In the genomic region with DNA sequence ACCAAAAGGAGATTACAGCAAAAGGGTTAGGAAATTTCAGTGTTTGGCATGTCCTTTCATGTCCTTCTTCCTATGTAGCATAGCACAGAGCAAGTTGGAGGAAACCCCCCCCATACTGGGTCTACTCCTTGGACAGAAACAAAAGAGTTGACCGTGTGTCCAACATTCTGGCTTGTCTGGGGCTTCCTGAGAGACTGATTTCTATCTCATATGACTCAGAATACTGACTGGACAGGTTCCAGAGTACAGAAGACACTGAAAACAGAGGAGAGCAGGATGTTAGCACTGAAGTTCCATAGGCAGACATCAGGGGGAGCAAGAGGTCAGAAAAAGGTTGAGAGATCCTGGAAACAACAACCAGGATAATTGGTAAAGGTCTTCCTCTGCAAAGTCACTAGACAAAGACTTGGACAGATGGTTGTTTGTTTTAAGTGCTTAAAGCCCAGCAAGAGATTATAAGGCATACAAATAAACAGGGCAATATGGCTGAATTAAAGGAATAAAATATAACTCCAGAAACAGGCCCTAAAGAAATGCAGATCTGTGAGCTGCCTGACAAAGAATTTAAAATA, we compare ENCODE assay signal across 8 cellular contexts. TPM values are rescaled to one million over a fixed set of nuclear protein-coding genes. Genes with fewer than 3 reads are reported as not detected.
A peak's percentile ranks its signal among the peaks of the same experiment; 100 is the strongest.
DNase-seq lines count a peak whose midpoint lies in the region; ATAC-seq and TF ChIP-seq lines count a peak whose summit lies in the region.

No MANE protein-coding gene starts in this region.

- H3K27me3 Mint-ChIP-seq in Caco-2 (ENCODE audit: insufficient read depth, unreplicated experiment) (no peaks in the 10 kb centered on the region), HFFc6 (ENCODE audit: insufficient read depth) (no peaks in the 10 kb centered on the region)

- H3K9me3 Mint-ChIP-seq in Caco-2 (ENCODE audit: unreplicated experiment), result no peaks in the 10 kb centered on the region
- no peaks in the 10 kb centered on the region for H3K9me3 Mint-ChIP-seq in HFFc6

- no peak for ATAC-seq in HG03520 (IDR thresholded peaks at IDR 0.05; ENCODE audit: unreplicated experiment)

- no peak overlapping the region for H3K4me3 ChIP-seq in Caco-2 (ENCODE audit: low read depth, low read length)

- H3K27ac Mint-ChIP-seq in Caco-2 (ENCODE audit: unreplicated experiment) (no peak overlapping the region), HFFc6 (peak overlapping the region; percentile 76)

- TF ChIP-seq CTCF in Caco-2 (IDR thresholded peaks at IDR 0.05; ENCODE audit: insufficient read depth in 1 of 2, low read depth in 1 of 2, low read length in 1 of 2, severe bottlenecking in 1 of 2, unreplicated experiment in 1 of 2) (peak; percentile 81 to 86), HFFc6 (IDR thresholded peaks at IDR 0.05) (peak; percentile 89)

- POLR2A ChIA-PET in Caco-2 (lab: Charles Lee), result interaction anchor here (0.6 kb wide), 1 partner anchor 89 kb away, joined by 3 read pairs; no protein-coding TSS in a partner anchor

- DNase-seq in Caco-2 (peak; percentile 65 to 83), HFFc6 (peak; percentile 95), NCI-H69 (lab: John Stamatoyannopoulos, UW) (peak; percentile 85), dermis microvascular lymphatic vessel endothelial cell (ENCODE audit: low read depth in 2 of 2) (peak; percentile 80 to 99), lung microvascular endothelial cell (ENCODE audit: low read depth in 2 of 2) (peak; percentile 89 to 99)
- peak; percentile 64 for DNase-seq in activated CD4-positive, alpha-beta T cell treated with anti-CD3 and anti-CD28 coated beads for 48 hours
- peak; percentile 72 for DNase-seq in stimulated activated CD8-positive, alpha-beta memory T cell treated with anti-CD3 and anti-CD28 coated beads, Interleukin-4, amount 100 ng/mL, for 48 hours

- no peaks in the 10 kb centered on the region for H3K27me3 ChIP-seq in Caco-2 (replicated peaks; ENCODE audit: control insufficient read depth, insufficient read depth, low read length)

- no peaks in the 10 kb centered on the region for H3K36me3 Mint-ChIP-seq in Caco-2 (ENCODE audit: insufficient read depth, unreplicated experiment)
- H3K36me3 Mint-ChIP-seq in HFFc6 (ENCODE audit: low read depth), result no peaks in the 10 kb centered on the region

- no peaks in the 10 kb centered on the region for H3K9me3 ChIP-seq in Caco-2

- peaks cover 12% of the 10 kb centered on the region for H3K4me1 Mint-ChIP-seq in Caco-2 (ENCODE audit: low read depth, unreplicated experiment)
- peaks cover 14% of the 10 kb centered on the region for H3K4me1 Mint-ChIP-seq in HFFc6 (ENCODE audit: low read depth)

- H3K4me3 Mint-ChIP-seq in Caco-2 (ENCODE audit: unreplicated experiment) (no peak overlapping the region), HFFc6 (peak overlapping the region; percentile 2)

- intact Hi-C loops in Caco-2 (cut with micrococcal nuclease; ENCODE audit: unreplicated experiment), result loop anchor here (1.0 to 5.0 kb wide), 7 partner anchors 49 to 198 kb away; a partner anchor contains a TSS

- H3K36me3 ChIP-seq in Caco-2 (ENCODE audit: control insufficient read depth, insufficient read depth, low read length), result no peaks in the 10 kb centered on the region

- peaks cover 5% of the 10 kb centered on the region; the same call in 1 of the 2 replicates for H3K4me1 ChIP-seq in Caco-2

- CTCF ChIA-PET in Caco-2 (lab: Charles Lee), result interaction anchor here (0.6 to 1.2 kb wide), 8 partner anchors 21 to 202 kb away, joined by 3 to 9 read pairs (median 4); a partner anchor contains a TSS

- BruUV-seq in Caco-2 (replicated peaks; lab: Mats Ljungman, UMichigan), result no TSS peak

RNA-seq across cellular contexts. Expression of a gene that starts 48.4 kb away (rescaled TPM):
- total RNA-seq in Caco-2 (2022) (17.9 and 18.5 TPM in 2 replicates), dermis microvascular lymphatic vessel endothelial cell (1.3 and 2.0 TPM in 2 replicates), lung microvascular endothelial cell (1.3 and 1.4 TPM in 2 replicates)
- total RNA-seq in HFFc6 (2021; fragmentation: NEBNext Ultra II Directional; extraction: Animal tissue kit (Norgen Biotek cat#: 25700)), result 1 to 10 TPM; 1.7 to 2.3 (median 2.0) TPM

RNA-seq across cellular contexts. Expression of a gene that starts 59.3 kb away (rescaled TPM):
- 224 and 260 TPM in 2 replicates for total RNA-seq in Caco-2 (2022)
- total RNA-seq in HFFc6 (2021; fragmentation: NEBNext Ultra II Directional; extraction: Animal tissue kit (Norgen Biotek cat#: 25700)), result 100 to 1,000 TPM; 216 to 234 (median 228) TPM
- total RNA-seq in dermis microvascular lymphatic vessel endothelial cell, result 40.2 and 51.7 TPM in 2 replicates
- 42.5 and 61.2 TPM in 2 replicates for total RNA-seq in lung microvascular endothelial cell
